ENCODE assay signal across 30 cellular contexts in genomic region chr4:185242749-185243533, GRCh38. TPM values are rescaled to one million over a fixed set of nuclear protein-coding genes. Genes with fewer than 3 reads are reported as not detected.
DNase-seq lines count a peak whose midpoint lies in the region; ATAC-seq and TF ChIP-seq lines count a peak whose summit lies in the region.
"Had no signal": no experiment of that assay in that cellular context is flagged by ENCODE, and none has a peak within 500 bp of the region (broad histone marks: within the 10 kb centered on the region; RNA-seq: fewer than 3 reads in every experiment).

No MANE protein-coding gene starts in this region.

- H3K27ac ChIP-seq in SK-N-SH (ENCODE audit: low read depth in 2 of 2, low read length in 1 of 2) (peak overlapping the region in 1 of 2 experiments; percentile 41; a peak in 2 of 4 replicates), sigmoid colon (peak overlapping the region in 3 of 4 donors; percentile 29 to 71 (median 64))
- H3K27ac ChIP-seq: 22Rv1, gastroesophageal sphincter, left ventricle myocardium inferior, tibial nerve had no signal

- no peak for TF ChIP-seq POLR2A in sigmoid colon (IDR thresholded peaks at IDR 0.05)

- CTCF ChIA-PET in SK-N-SH (lab: Yijun Ruan, JAX): interaction anchor here (1.0 to 1.5 kb wide), 2 partner anchors 10 to 11 kb away, joined by 3 read pairs; no protein-coding TSS in a partner anchor
- CTCF ChIA-PET in activated B cell treated with CpG ODN at 0.5 μM for 24 hours (lab: Charles Lee): no interaction called here

- H3K4me3 ChIP-seq in SK-N-SH (ENCODE audit: low read depth in 2 of 2, low read length in 1 of 2) (no peak overlapping the region), fibroblast of mammary gland (ENCODE audit: control insufficient read depth, low read depth, low read length) (no peak overlapping the region), sigmoid colon (no peak overlapping the region)
- H3K4me3 ChIP-seq: gastroesophageal sphincter, left ventricle myocardium inferior, tibial nerve had no signal

- no peak overlapping the region for H3K4me3 Mint-ChIP-seq in activated B cell treated with CpG ODN at 0.5 μM for 24 hours
- no peak overlapping the region for H3K4me3 Mint-ChIP-seq in naive thymus-derived CD8-positive, alpha-beta T cell
- H3K4me3 Mint-ChIP-seq: activated CD4-positive, alpha-beta T cell treated with anti-CD3 and anti-CD28 coated beads for 36 hours; CD4-positive, alpha-beta memory T cell; central memory CD8-positive, alpha-beta T cell; immature natural killer cell; nephron progenitor cell; stimulated activated naive CD8-positive, alpha-beta T cell treated with anti-CD3 and anti-CD28 coated beads, Interleukin-15, amount 100 ng/mL, for 72 hours had no signal

- no peak overlapping the region for H3K4me2 ChIP-seq in SK-N-SH

- H2AFZ ChIP-seq in SK-N-SH (ENCODE audit: low read depth): no peak overlapping the region

- H3K9me2 ChIP-seq in SK-N-SH: no peaks in the 10 kb centered on the region

- no peaks in the 10 kb centered on the region for H3K9me3 Mint-ChIP-seq in activated B cell treated with CpG ODN at 0.5 μM for 24 hours
- H3K9me3 Mint-ChIP-seq in naive thymus-derived CD8-positive, alpha-beta T cell: peaks cover 0 to 8% (median 2%) of the 10 kb centered on the region in 9 donors
- H3K9me3 Mint-ChIP-seq: central memory CD8-positive, alpha-beta T cell; immature natural killer cell; stimulated activated naive CD8-positive, alpha-beta T cell treated with anti-CD3 and anti-CD28 coated beads, Interleukin-15, amount 100 ng/mL, for 72 hours had no signal

- H3K9me3 ChIP-seq in SK-N-SH: no peaks in the 10 kb centered on the region
- H3K9me3 ChIP-seq in sigmoid colon: no peaks in the 10 kb centered on the region
- H3K9me3 ChIP-seq: tibial nerve had no signal

- peaks cover 31% of the 10 kb centered on the region for H3K4me1 Mint-ChIP-seq in activated B cell treated with CpG ODN at 0.5 μM for 24 hours
- H3K4me1 Mint-ChIP-seq in naive thymus-derived CD8-positive, alpha-beta T cell: peaks cover 0 to 1% (median under 1%) of the 10 kb centered on the region in 4 donors
- H3K4me1 Mint-ChIP-seq: nephron progenitor cell had no signal

- WGBS in SK-N-SH (ENCODE audit: low lambda C conversion rate): 98% methylated on average over 6 of the region's 6 CpGs
- 83 to 87% methylated on average over 6 of the region's 6 CpGs for WGBS in sigmoid colon, 2 donors

- no peak for DNase-seq in SK-N-SH
- no peak for DNase-seq in activated B cell treated with CpG ODN at 0.5 μM for 24 hours
- DNase-seq in fibroblast of mammary gland (ENCODE audit: low read depth): peak; percentile 35
- DNase-seq in sigmoid colon: no peak
- DNase-seq in superior temporal gyrus (ENCODE audit: extremely low spot score): no peak
- DNase-seq in naive thymus-derived CD8-positive, alpha-beta T cell: no peak
- DNase-seq: activated CD4-positive, alpha-beta T cell treated with anti-CD3 and anti-CD28 coated beads for 36 hours; activated naive CD4-positive, alpha-beta T cell treated with Interleukin-2 at 50 U/mL for 16 hours; activated T-cell treated with anti-CD3 and anti-CD28 coated beads, Interleukin-2, amount 50 U/mL, for 48 hours; anterior cingulate cortex; CD4-positive, alpha-beta memory T cell; DMS 273 treated with DMSO at 0.1 percent for 48 hours; erythroblast; hippocampal formation; immature natural killer cell; KBM-7; left ventricle myocardium inferior; MM.1S; NCI-H1436; NCI-H2107; nephron progenitor cell; SHP77 treated with DMSO at 0.1 percent for 48 hours; stimulated activated CD4-positive, alpha-beta T cell treated with anti-CD3 and anti-CD28 coated beads, Interleukin-15, amount 100 ng/mL, for 24 hours; stimulated activated naive CD8-positive, alpha-beta T cell treated with anti-CD3 and anti-CD28 coated beads, Interleukin-15, amount 100 ng/mL, for 72 hours had no signal

- TF ChIP-seq CTCF in SK-N-SH (IDR thresholded peaks at IDR 0.05): no peak
- TF ChIP-seq CTCF in activated B cell treated with CpG ODN at 0.5 μM for 24 hours (IDR thresholded peaks at IDR 0.05): no peak
- no peak for TF ChIP-seq CTCF in fibroblast of mammary gland (conservative IDR thresholded peaks at IDR 0.05; ENCODE audit: control insufficient read depth, insufficient read depth, low read depth, low read length)
- TF ChIP-seq CTCF in sigmoid colon (IDR thresholded peaks at IDR 0.05): no peak

- POLR2A ChIA-PET in SK-N-SH (lab: Yijun Ruan, JAX) (no interaction called here), activated B cell treated with CpG ODN at 0.5 μM for 24 hours (lab: Charles Lee) (no interaction called here)
- POLR2A ChIA-PET in naive thymus-derived CD8-positive, alpha-beta T cell (lab: Charles Lee): no interaction called here

- H3K79me2 ChIP-seq in SK-N-SH (ENCODE audit: insufficient read depth): peaks cover 81% of the 10 kb centered on the region

- peak overlapping the region; percentile 59 for H3K27ac Mint-ChIP-seq in activated B cell treated with CpG ODN at 0.5 μM for 24 hours
- H3K27ac Mint-ChIP-seq in naive thymus-derived CD8-positive, alpha-beta T cell: peak overlapping the region in 1 of 10 donors; percentile 37
- H3K27ac Mint-ChIP-seq: activated CD4-positive, alpha-beta T cell treated with anti-CD3 and anti-CD28 coated beads for 36 hours; immature natural killer cell; nephron progenitor cell had no signal

- H3K9ac ChIP-seq in SK-N-SH: no peak overlapping the region

- intact Hi-C loops in activated B cell treated with CpG ODN at 0.5 μM for 24 hours (cut with micrococcal nuclease) (no loop called here), sigmoid colon (cut with DNase I) (no loop called here)

- TF ChIP-seq RAD21 in SK-N-SH (IDR thresholded peaks at IDR 0.05; ENCODE audit: low read length): no peak

- peaks cover 9 to 10% of the 10 kb centered on the region in 2 experiments; a peak in 3 of 4 replicates for H3K4me1 ChIP-seq in SK-N-SH (ENCODE audit: control insufficient read depth in 1 of 2, insufficient read depth in 2 of 2, low read depth in 1 of 2, low read length in 1 of 2)
- peaks cover 2 to 37% (median 25%) of the 10 kb centered on the region in 4 donors for H3K4me1 ChIP-seq in sigmoid colon

- H3F3A ChIP-seq in SK-N-SH (replicated peaks; ENCODE audit: insufficient read depth): peaks cover 9% of the 10 kb centered on the region

- H3K27me3 ChIP-seq in SK-N-SH (ENCODE audit: insufficient read depth): no peaks in the 10 kb centered on the region
- no peaks in the 10 kb centered on the region for H3K27me3 ChIP-seq in sigmoid colon
- H3K27me3 ChIP-seq: gastroesophageal sphincter, tibial nerve had no signal

- H3K36me3 Mint-ChIP-seq in activated B cell treated with CpG ODN at 0.5 μM for 24 hours (ENCODE audit: low read depth): peaks cover 14% of the 10 kb centered on the region
- H3K36me3 Mint-ChIP-seq in naive thymus-derived CD8-positive, alpha-beta T cell: peaks cover 1 to 5% (median 4%) of the 10 kb centered on the region in 3 donors

- peak; percentile 40; the same call in 2 of the 3 replicates for ATAC-seq in SK-N-SH treated with all-trans-retinoic acid at 6 μM for 48 hours
- no peak for ATAC-seq in activated B cell treated with CpG ODN at 0.5 μM for 24 hours (ENCODE audit: low read depth)
- ATAC-seq in naive thymus-derived CD8-positive, alpha-beta T cell: no peak
- no peak for ATAC-seq in GM21528 (IDR thresholded peaks at IDR 0.05; ENCODE audit: low FRiP score, unreplicated experiment)
- ATAC-seq: activated CD4-positive, alpha-beta T cell treated with anti-CD3 and anti-CD28 coated beads for 36 hours; gastroesophageal sphincter; stimulated activated naive CD8-positive, alpha-beta T cell treated with anti-CD3 and anti-CD28 coated beads, Interleukin-15, amount 100 ng/mL, for 72 hours had no signal

- H4K20me1 ChIP-seq in SK-N-SH (ENCODE audit: insufficient read depth): peaks cover 6% of the 10 kb centered on the region

- TF ChIP-seq EP300 in SK-N-SH (IDR thresholded peaks at IDR 0.05; ENCODE audit: borderline replicate concordance in 1 of 2, low read depth in 1 of 2, low read length in 1 of 2) (no peak), sigmoid colon (IDR thresholded peaks at IDR 0.05) (no peak)

- no peaks in the 10 kb centered on the region for H3K27me3 Mint-ChIP-seq in activated B cell treated with CpG ODN at 0.5 μM for 24 hours
- H3K27me3 Mint-ChIP-seq in naive thymus-derived CD8-positive, alpha-beta T cell: no peaks in the 10 kb centered on the region
- H3K27me3 Mint-ChIP-seq: activated CD4-positive, alpha-beta T cell treated with anti-CD3 and anti-CD28 coated beads for 36 hours; CD4-positive, alpha-beta memory T cell; central memory CD8-positive, alpha-beta T cell; stimulated activated naive CD8-positive, alpha-beta T cell treated with anti-CD3 and anti-CD28 coated beads, Interleukin-15, amount 100 ng/mL, for 72 hours had no signal

- H3K36me3 ChIP-seq in SK-N-SH (replicated peaks in 1 of 2; ENCODE audit: control insufficient read depth in 1 of 2, insufficient read depth in 2 of 2, low read length in 1 of 2): peaks cover 0 to 3% of the 10 kb centered on the region in 2 experiments
- no peaks in the 10 kb centered on the region for H3K36me3 ChIP-seq in sigmoid colon
- H3K36me3 ChIP-seq: gastroesophageal sphincter, left ventricle myocardium inferior, tibial nerve had no signal

TF ChIP-seq in SK-N-SH, 30 proteins besides CTCF, POLR2A, EP300 and RAD21 (continues in another document):
- TF ChIP-seq MXI1 (IDR thresholded peaks at IDR 0.05; ENCODE audit: low read depth, low read length) (no peak), SMC3 (IDR thresholded peaks at IDR 0.05; ENCODE audit: low read depth, low read length) (no peak), FOXJ3 (CRISPR knock-in tag; IDR thresholded peaks at IDR 0.05) (no peak), TEAD4 (IDR thresholded peaks at IDR 0.05; ENCODE audit: borderline replicate concordance, insufficient read depth) (no peak)

RNA-seq across cellular contexts. Expression of gene SNX25, which starts 33.5 kb away (rescaled TPM):
- 8.5 and 11.4 TPM in 2 replicates for polyA plus RNA-seq in SK-N-SH (2012; rRNA removed)
- 12.0 and 14.0 TPM in 2 replicates for polyA plus RNA-seq in SK-N-SH (2012; cell fraction: cytosol; rRNA removed)
- polyA plus RNA-seq in SK-N-SH (2012; cell fraction: nucleus; rRNA removed): 6.6 and 13.2 TPM in 2 replicates
- 53.1 and 53.7 TPM in 2 replicates for total RNA-seq in activated B cell treated with CpG ODN at 0.5 μM for 24 hours
- 10 to 100 TPM; 22.7 to 40.5 (median 38.4) TPM for total RNA-seq in sigmoid colon
- 1 to 10 TPM; 2.5 to 7.7 (median 4.8) TPM for polyA plus RNA-seq in sigmoid colon
- 10 to 100 TPM; 14.6 to 16.6 TPM for total RNA-seq in naive thymus-derived CD8-positive, alpha-beta T cell
- 1 to 10 TPM; 4.2 to 7.6 (median 4.6) TPM for polyA plus RNA-seq in naive thymus-derived CD8-positive, alpha-beta T cell

RNA-seq across cellular contexts. Expression of gene CFAP97, which starts 39.1 kb away (rescaled TPM):
- 10.6 and 14.1 TPM in 2 replicates for polyA plus RNA-seq in SK-N-SH (2012; rRNA removed)
- 18.9 and 23.0 TPM in 2 replicates for polyA plus RNA-seq in SK-N-SH (2012; cell fraction: cytosol; rRNA removed)
- polyA plus RNA-seq in SK-N-SH (2012; cell fraction: nucleus; rRNA removed): 5.7 and 11.4 TPM in 2 replicates
- 42.6 and 44.1 TPM in 2 replicates for total RNA-seq in activated B cell treated with CpG ODN at 0.5 μM for 24 hours
- total RNA-seq in sigmoid colon: 10 to 100 TPM; 33.8 to 46.4 (median 37.3) TPM
- 1 to 10 TPM; 4.4 to 8.3 (median 7.8) TPM for polyA plus RNA-seq in sigmoid colon
- 10 to 100 TPM; 37.2 to 38.3 TPM for total RNA-seq in naive thymus-derived CD8-positive, alpha-beta T cell
- polyA plus RNA-seq in naive thymus-derived CD8-positive, alpha-beta T cell: 10 to 100 TPM; 65.1 to 73.0 (median 71.0) TPM
